8 cellular contexts compared by ENCODE assay signal in the genomic region with DNA sequence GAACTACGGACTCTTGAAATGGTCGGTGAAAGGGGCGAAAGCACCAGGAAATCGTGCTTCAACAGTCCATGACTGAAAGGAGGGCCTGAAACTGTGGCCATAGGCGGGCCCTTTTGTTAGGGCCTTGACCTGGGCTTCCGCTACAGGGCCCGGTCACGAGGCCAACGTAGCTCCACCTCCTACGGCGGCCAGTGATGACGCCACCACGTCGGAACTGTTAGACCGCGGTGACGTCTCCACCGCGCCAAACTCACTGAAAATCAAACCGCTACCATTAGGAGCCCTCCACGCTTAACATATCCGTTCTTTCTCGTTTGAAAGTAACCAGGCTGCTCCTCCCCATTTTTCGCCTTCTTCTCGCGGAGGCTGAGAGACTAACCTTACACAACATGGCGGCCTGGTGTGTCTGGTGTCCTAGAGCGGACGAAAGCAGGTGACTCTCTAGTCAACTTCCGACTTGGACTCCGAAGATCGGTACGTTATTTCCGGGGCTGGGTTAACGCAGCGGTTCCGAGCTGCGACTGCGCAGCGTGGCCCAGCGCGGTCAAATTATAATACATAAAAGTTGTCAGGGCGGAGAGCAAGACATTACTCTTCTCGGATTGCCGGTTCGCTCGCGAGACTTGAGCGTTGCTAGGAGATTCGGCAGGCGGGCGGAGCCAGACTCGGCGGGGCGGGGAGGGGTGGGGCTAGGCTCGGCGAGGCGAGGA. TPM values are rescaled to one million over a fixed set of nuclear protein-coding genes. Genes with fewer than 3 reads are reported as not detected.
A peak's percentile ranks its signal among the peaks of the same experiment; 100 is the strongest.
DNase-seq lines count a peak whose midpoint lies in the region; ATAC-seq, FAIRE-seq and TF ChIP-seq lines count a peak whose summit lies in the region.

No MANE protein-coding gene starts in this region.

- no peaks in the 10 kb centered on the region for H3K9me3 Mint-ChIP-seq in activated naive CD8-positive, alpha-beta T cell treated with anti-CD3 and anti-CD28 coated beads, Interleukin-2, amount 50 U/mL, for 24 hours

- H3K27me3 ChIP-seq in cardiac muscle cell (no peaks in the 10 kb centered on the region), pancreas (no peaks in the 10 kb centered on the region), tibial artery (no peaks in the 10 kb centered on the region)

- no peaks in the 10 kb centered on the region for H3K27me3 Mint-ChIP-seq in activated naive CD8-positive, alpha-beta T cell treated with anti-CD3 and anti-CD28 coated beads, Interleukin-2, amount 50 U/mL, for 24 hours

- peaks cover 55% of the 10 kb centered on the region for H3K4me1 Mint-ChIP-seq in activated naive CD8-positive, alpha-beta T cell treated with anti-CD3 and anti-CD28 coated beads, Interleukin-2, amount 50 U/mL, for 24 hours

- peaks cover 6% of the 10 kb centered on the region for H3K4me1 ChIP-seq in cardiac muscle cell (ENCODE audit: low read depth)
- H3K4me1 ChIP-seq in pancreas = peaks cover 0 to 24% (median 12%) of the 10 kb centered on the region in 3 donors
- H3K4me1 ChIP-seq in tibial artery = peaks cover 0 to 45% (median 16%) of the 10 kb centered on the region in 4 donors

- H3K27ac Mint-ChIP-seq in activated naive CD8-positive, alpha-beta T cell treated with anti-CD3 and anti-CD28 coated beads, Interleukin-2, amount 50 U/mL, for 24 hours = no peak overlapping the region

- peaks cover 39% of the 10 kb centered on the region for H3K36me3 Mint-ChIP-seq in activated naive CD8-positive, alpha-beta T cell treated with anti-CD3 and anti-CD28 coated beads, Interleukin-2, amount 50 U/mL, for 24 hours (ENCODE audit: low read depth)

- no peak overlapping the region for H3K4me3 Mint-ChIP-seq in activated naive CD8-positive, alpha-beta T cell treated with anti-CD3 and anti-CD28 coated beads, Interleukin-2, amount 50 U/mL, for 24 hours

- TF ChIP-seq CTCF in GM12875 (IDR thresholded peaks at IDR 0.05; ENCODE audit: borderline replicate concordance, insufficient read depth, low read depth, low read length) = no peak
- no peak for TF ChIP-seq CTCF in cardiac muscle cell (IDR thresholded peaks at IDR 0.05; ENCODE audit: low read depth, low read length)
- no peak for TF ChIP-seq CTCF in pancreas (IDR thresholded peaks at IDR 0.05)
- no peak for TF ChIP-seq CTCF in tibial artery (IDR thresholded peaks at IDR 0.05)

- intact Hi-C loops in pancreas (cut with DNase I) (no loop called here), tibial artery (cut with DNase I; ENCODE audit: low total_unique reads) (no loop called here)

- 0% methylated on average over 58 of the region's 58 CpGs for WGBS in pancreas, 2 donors

- ATAC-seq in HG02759 (IDR thresholded peaks at IDR 0.05; ENCODE audit: unreplicated experiment) (peak; percentile 85), pancreas (peak; percentile 83 to 90 (median 84))
- peak; percentile 91 for ATAC-seq in activated naive CD8-positive, alpha-beta T cell treated with anti-CD3 and anti-CD28 coated beads, Interleukin-2, amount 50 U/mL, for 24 hours

- H3K4me3 ChIP-seq in GM12875 (ENCODE audit: low read depth, low read length) (peak overlapping the region; percentile 98), cardiac muscle cell (peak overlapping the region; percentile 65), pancreas (peak overlapping the region; percentile 19 to 87 (median 76)), tibial artery (peak overlapping the region; percentile 90 to 95)

- no peaks in the 10 kb centered on the region for H3K36me3 ChIP-seq in cardiac muscle cell
- no peaks in the 10 kb centered on the region for H3K36me3 ChIP-seq in pancreas
- H3K36me3 ChIP-seq in tibial artery = no peaks in the 10 kb centered on the region

- DNase-seq in NCI-H128 (lab: John Stamatoyannopoulos, UW; ENCODE audit: unreplicated experiment) (peak; percentile 99), SKM-1 treated with dmso at 0.1 percent for 144 hours (lab: John Stamatoyannopoulos, UW; ENCODE audit: unreplicated experiment) (peak; percentile 99), cardiac muscle cell (ENCODE audit: low read depth in 1 of 2, low spot score in 1 of 2) (peak; percentile 99), pancreas (peak; percentile 92 to 98 (median 98)), tibial artery (peak; percentile 97 to 99)
- peak; percentile 97 for DNase-seq in activated naive CD8-positive, alpha-beta T cell treated with anti-CD3 and anti-CD28 coated beads, Interleukin-2, amount 50 U/mL, for 24 hours

- FAIRE-seq in pancreas (lab: Jason Lieb, UNC) = peak; percentile 57

- H3K9me3 ChIP-seq in cardiac muscle cell (ENCODE audit: low read depth) (no peaks in the 10 kb centered on the region), pancreas (no peaks in the 10 kb centered on the region), tibial artery (no peaks in the 10 kb centered on the region)

- peak overlapping the region; percentile 99 for H3K27ac ChIP-seq in cardiac muscle cell
- peak overlapping the region; percentile 99 to 100 (median 99) for H3K27ac ChIP-seq in pancreas
- peak overlapping the region; percentile 91 to 97 for H3K27ac ChIP-seq in tibial artery

RNA-seq across cellular contexts. Expression of a gene that starts 0.4 kb away (rescaled TPM):
- total RNA-seq in cardiac muscle cell = 143 and 265 TPM in 2 replicates
- polyA plus RNA-seq in cardiac muscle cell = 147 and 167 TPM in 2 replicates
- 10 to 100 TPM; 23.0 to 35.2 (median 25.7) TPM for total RNA-seq in pancreas
- 10 to 100 TPM; 14.0 to 34.7 TPM for polyA plus RNA-seq in pancreas

RNA-seq across cellular contexts. Expression of a gene that starts 23.9 kb away (rescaled TPM):
- total RNA-seq in cardiac muscle cell = 27.5 and 35.0 TPM in 2 replicates
- polyA plus RNA-seq in cardiac muscle cell = 73.8 and 74.9 TPM in 2 replicates
- total RNA-seq in pancreas = 10 to 100 TPM in 5 of 6 donors, 1 to 10 TPM in 1; 9.9 to 19.9 (median 15.6) TPM
- 10 to 100 TPM in 1 of 2 donors, 1 to 10 TPM in 1; 6.8 to 16.2 TPM for polyA plus RNA-seq in pancreas

Comparison
In these comparisons a context has a peak if more than half of its experiments do, and no peak if none do; other contexts are left out.
1. Peak in every context shown above with its lines: DNase-seq, ATAC-seq, H3K4me3 ChIP-seq and H3K27ac ChIP-seq.